1 cellular context compared by ENCODE assay signal in the genomic region with DNA sequence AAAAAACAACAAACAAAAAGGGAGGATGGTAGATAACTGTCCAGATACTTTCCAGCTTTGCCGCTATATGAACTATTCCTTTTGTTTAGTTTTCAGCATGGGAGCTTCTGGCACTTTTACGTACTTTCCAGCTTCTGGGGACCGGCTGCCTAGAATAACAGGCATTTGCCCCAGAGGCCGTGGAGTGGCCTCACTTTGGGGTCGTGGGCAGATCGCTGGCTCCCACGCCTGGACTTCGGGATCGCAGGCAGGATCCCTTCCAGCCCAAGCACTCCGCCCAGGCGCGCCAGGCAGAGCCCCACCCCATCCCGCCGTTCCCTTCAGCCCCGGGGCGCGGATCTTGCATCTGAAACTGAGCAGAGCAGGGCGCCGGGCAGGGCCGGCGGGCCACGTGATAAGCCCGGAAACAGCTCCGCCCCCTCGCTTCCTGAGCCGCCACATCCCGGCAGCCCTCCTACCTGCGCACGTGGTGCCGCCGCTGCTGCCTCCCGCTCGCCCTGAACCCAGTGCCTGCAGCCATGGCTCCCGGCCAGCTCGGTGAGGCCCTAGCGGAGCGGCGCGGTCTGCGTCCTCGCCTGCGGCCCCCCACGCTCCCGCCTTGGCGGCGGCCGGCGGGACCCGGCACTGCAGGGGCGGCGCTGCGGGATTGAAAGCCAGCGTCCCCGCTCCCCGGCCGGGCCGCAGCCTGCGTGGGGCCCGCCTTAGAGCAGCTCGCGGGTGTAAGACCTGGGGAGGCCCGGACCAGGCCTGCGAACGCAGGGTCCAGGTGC.
TF ChIP-seq lines count a peak whose summit lies in the region.

A gene (plus strand): TSS at position 435 of the 770 bp plus-strand sequence. CDS start 84 bp downstream, at position 519.

TF ChIP-seq in GM12878, 131 proteins besides CTCF, POLR2A, EP300 and RAD21 (continued from another document and continues in another):
- TF ChIP-seq, protein P1, sequence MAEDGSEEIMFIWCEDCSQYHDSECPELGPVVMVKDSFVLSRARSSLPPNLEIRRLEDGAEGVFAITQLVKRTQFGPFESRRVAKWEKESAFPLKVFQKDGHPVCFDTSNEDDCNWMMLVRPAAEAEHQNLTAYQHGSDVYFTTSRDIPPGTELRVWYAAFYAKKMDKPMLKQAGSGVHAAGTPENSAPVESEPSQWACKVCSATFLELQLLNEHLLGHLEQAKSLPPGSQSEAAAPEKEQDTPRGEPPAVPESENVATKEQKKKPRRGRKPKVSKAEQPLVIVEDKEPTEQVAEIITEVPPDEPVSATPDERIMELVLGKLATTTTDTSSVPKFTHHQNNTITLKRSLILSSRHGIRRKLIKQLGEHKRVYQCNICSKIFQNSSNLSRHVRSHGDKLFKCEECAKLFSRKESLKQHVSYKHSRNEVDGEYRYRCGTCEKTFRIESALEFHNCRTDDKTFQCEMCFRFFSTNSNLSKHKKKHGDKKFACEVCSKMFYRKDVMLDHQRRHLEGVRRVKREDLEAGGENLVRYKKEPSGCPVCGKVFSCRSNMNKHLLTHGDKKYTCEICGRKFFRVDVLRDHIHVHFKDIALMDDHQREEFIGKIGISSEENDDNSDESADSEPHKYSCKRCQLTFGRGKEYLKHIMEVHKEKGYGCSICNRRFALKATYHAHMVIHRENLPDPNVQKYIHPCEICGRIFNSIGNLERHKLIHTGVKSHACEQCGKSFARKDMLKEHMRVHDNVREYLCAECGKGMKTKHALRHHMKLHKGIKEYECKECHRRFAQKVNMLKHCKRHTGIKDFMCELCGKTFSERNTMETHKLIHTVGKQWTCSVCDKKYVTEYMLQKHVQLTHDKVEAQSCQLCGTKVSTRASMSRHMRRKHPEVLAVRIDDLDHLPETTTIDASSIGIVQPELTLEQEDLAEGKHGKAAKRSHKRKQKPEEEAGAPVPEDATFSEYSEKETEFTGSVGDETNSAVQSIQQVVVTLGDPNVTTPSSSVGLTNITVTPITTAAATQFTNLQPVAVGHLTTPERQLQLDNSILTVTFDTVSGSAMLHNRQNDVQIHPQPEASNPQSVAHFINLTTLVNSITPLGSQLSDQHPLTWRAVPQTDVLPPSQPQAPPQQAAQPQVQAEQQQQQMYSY (CRISPR knock-in tag; IDR thresholded peaks at IDR 0.05): no peak
- no peak for TF ChIP-seq MTA3 (IDR thresholded peaks at IDR 0.05; ENCODE audit: borderline replicate concordance, low read length)
- peak; percentile 68; the same call in 1 of the 2 replicates for TF ChIP-seq HDGF (IDR thresholded peaks at IDR 0.05)
- peak; percentile 89 for TF ChIP-seq IKZF1 (conservative IDR thresholded peaks at IDR 0.05)
- no peak for TF ChIP-seq JUND (IDR thresholded peaks at IDR 0.05; ENCODE audit: low read depth, low read length)
- no peak for TF ChIP-seq STAT3 (IDR thresholded peaks at IDR 0.05; ENCODE audit: low read depth, low read length)
- peak; percentile 67 for TF ChIP-seq ZNF384 (IDR thresholded peaks at IDR 0.05; ENCODE audit: borderline replicate concordance, low read depth, low read length)
- TF ChIP-seq, protein P2, sequence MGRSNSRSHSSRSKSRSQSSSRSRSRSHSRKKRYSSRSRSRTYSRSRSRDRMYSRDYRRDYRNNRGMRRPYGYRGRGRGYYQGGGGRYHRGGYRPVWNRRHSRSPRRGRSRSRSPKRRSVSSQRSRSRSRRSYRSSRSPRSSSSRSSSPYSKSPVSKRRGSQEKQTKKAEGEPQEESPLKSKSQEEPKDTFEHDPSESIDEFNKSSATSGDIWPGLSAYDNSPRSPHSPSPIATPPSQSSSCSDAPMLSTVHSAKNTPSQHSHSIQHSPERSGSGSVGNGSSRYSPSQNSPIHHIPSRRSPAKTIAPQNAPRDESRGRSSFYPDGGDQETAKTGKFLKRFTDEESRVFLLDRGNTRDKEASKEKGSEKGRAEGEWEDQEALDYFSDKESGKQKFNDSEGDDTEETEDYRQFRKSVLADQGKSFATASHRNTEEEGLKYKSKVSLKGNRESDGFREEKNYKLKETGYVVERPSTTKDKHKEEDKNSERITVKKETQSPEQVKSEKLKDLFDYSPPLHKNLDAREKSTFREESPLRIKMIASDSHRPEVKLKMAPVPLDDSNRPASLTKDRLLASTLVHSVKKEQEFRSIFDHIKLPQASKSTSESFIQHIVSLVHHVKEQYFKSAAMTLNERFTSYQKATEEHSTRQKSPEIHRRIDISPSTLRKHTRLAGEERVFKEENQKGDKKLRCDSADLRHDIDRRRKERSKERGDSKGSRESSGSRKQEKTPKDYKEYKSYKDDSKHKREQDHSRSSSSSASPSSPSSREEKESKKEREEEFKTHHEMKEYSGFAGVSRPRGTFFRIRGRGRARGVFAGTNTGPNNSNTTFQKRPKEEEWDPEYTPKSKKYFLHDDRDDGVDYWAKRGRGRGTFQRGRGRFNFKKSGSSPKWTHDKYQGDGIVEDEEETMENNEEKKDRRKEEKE (IDR thresholded peaks at IDR 0.05): 0 out of 2 replicates have a peak, but pooled peaks have one; percentile 70
- 0 out of 2 replicates have a peak, but pooled peaks have one; percentile 30 for TF ChIP-seq CHD2 (IDR thresholded peaks at IDR 0.05; ENCODE audit: borderline replicate concordance, low read depth, low read length)
- no peak for TF ChIP-seq PAX8 (IDR thresholded peaks at IDR 0.05)
- TF ChIP-seq HDAC2 (IDR thresholded peaks at IDR 0.05): no peak
- TF ChIP-seq, protein P3, sequence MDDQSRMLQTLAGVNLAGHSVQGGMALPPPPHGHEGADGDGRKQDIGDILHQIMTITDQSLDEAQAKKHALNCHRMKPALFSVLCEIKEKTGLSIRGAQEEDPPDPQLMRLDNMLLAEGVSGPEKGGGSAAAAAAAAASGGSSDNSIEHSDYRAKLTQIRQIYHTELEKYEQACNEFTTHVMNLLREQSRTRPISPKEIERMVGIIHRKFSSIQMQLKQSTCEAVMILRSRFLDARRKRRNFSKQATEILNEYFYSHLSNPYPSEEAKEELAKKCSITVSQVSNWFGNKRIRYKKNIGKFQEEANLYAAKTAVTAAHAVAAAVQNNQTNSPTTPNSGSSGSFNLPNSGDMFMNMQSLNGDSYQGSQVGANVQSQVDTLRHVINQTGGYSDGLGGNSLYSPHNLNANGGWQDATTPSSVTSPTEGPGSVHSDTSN (IDR thresholded peaks at IDR 0.05; ENCODE audit: insufficient replicate concordance, low read depth, low read length): no peak
- TF ChIP-seq CHD1 (IDR thresholded peaks at IDR 0.05; ENCODE audit: low read depth, low read length): no peak
- no peak for TF ChIP-seq ESRRA (IDR thresholded peaks at IDR 0.05; ENCODE audit: low read length)
- TF ChIP-seq KAT2A (conservative IDR thresholded peaks at IDR 0.05; ENCODE audit: control insufficient read depth, low read depth, low read length): no peak
- TF ChIP-seq, protein P4, sequence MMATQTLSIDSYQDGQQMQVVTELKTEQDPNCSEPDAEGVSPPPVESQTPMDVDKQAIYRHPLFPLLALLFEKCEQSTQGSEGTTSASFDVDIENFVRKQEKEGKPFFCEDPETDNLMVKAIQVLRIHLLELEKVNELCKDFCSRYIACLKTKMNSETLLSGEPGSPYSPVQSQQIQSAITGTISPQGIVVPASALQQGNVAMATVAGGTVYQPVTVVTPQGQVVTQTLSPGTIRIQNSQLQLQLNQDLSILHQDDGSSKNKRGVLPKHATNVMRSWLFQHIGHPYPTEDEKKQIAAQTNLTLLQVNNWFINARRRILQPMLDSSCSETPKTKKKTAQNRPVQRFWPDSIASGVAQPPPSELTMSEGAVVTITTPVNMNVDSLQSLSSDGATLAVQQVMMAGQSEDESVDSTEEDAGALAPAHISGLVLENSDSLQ (IDR thresholded peaks at IDR 0.05): no peak
- TF ChIP-seq ZNF274 (IDR thresholded peaks at IDR 0.05; ENCODE audit: insufficient read depth, insufficient read length): no peak
- no peak for TF ChIP-seq TBL1XR1 (IDR thresholded peaks at IDR 0.05; ENCODE audit: low read depth, low read length)
- TF ChIP-seq, protein P5, sequence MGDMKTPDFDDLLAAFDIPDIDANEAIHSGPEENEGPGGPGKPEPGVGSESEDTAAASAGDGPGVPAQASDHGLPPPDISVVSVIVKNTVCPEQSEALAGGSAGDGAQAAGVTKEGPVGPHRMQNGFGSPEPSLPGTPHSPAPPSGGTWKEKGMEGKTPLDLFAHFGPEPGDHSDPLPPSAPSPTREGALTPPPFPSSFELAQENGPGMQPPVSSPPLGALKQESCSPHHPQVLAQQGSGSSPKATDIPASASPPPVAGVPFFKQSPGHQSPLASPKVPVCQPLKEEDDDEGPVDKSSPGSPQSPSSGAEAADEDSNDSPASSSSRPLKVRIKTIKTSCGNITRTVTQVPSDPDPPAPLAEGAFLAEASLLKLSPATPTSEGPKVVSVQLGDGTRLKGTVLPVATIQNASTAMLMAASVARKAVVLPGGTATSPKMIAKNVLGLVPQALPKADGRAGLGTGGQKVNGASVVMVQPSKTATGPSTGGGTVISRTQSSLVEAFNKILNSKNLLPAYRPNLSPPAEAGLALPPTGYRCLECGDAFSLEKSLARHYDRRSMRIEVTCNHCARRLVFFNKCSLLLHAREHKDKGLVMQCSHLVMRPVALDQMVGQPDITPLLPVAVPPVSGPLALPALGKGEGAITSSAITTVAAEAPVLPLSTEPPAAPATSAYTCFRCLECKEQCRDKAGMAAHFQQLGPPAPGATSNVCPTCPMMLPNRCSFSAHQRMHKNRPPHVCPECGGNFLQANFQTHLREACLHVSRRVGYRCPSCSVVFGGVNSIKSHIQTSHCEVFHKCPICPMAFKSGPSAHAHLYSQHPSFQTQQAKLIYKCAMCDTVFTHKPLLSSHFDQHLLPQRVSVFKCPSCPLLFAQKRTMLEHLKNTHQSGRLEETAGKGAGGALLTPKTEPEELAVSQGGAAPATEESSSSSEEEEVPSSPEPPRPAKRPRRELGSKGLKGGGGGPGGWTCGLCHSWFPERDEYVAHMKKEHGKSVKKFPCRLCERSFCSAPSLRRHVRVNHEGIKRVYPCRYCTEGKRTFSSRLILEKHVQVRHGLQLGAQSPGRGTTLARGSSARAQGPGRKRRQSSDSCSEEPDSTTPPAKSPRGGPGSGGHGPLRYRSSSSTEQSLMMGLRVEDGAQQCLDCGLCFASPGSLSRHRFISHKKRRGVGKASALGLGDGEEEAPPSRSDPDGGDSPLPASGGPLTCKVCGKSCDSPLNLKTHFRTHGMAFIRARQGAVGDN (IDR thresholded peaks at IDR 0.05): peak; percentile 94
- TF ChIP-seq FOXK2 (IDR thresholded peaks at IDR 0.05): no peak; the same call in 1 of the 2 replicates
- no peak for TF ChIP-seq MTA2 (IDR thresholded peaks at IDR 0.05; ENCODE audit: low read depth)
- TF ChIP-seq, protein P6, sequence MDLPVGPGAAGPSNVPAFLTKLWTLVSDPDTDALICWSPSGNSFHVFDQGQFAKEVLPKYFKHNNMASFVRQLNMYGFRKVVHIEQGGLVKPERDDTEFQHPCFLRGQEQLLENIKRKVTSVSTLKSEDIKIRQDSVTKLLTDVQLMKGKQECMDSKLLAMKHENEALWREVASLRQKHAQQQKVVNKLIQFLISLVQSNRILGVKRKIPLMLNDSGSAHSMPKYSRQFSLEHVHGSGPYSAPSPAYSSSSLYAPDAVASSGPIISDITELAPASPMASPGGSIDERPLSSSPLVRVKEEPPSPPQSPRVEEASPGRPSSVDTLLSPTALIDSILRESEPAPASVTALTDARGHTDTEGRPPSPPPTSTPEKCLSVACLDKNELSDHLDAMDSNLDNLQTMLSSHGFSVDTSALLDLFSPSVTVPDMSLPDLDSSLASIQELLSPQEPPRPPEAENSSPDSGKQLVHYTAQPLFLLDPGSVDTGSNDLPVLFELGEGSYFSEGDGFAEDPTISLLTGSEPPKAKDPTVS (IDR thresholded peaks at IDR 0.05; ENCODE audit: low read depth, low read length): no peak
- peak; percentile 85 to 94 for TF ChIP-seq BHLHE40 (IDR thresholded peaks at IDR 0.05; ENCODE audit: borderline replicate concordance in 1 of 2, low read depth in 2 of 2, low read length in 1 of 2)
- TF ChIP-seq, protein P7, sequence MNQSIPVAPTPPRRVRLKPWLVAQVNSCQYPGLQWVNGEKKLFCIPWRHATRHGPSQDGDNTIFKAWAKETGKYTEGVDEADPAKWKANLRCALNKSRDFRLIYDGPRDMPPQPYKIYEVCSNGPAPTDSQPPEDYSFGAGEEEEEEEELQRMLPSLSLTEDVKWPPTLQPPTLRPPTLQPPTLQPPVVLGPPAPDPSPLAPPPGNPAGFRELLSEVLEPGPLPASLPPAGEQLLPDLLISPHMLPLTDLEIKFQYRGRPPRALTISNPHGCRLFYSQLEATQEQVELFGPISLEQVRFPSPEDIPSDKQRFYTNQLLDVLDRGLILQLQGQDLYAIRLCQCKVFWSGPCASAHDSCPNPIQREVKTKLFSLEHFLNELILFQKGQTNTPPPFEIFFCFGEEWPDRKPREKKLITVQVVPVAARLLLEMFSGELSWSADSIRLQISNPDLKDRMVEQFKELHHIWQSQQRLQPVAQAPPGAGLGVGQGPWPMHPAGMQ (IDR thresholded peaks at IDR 0.05; ENCODE audit: borderline replicate concordance): no peak
- TF ChIP-seq, protein P8, sequence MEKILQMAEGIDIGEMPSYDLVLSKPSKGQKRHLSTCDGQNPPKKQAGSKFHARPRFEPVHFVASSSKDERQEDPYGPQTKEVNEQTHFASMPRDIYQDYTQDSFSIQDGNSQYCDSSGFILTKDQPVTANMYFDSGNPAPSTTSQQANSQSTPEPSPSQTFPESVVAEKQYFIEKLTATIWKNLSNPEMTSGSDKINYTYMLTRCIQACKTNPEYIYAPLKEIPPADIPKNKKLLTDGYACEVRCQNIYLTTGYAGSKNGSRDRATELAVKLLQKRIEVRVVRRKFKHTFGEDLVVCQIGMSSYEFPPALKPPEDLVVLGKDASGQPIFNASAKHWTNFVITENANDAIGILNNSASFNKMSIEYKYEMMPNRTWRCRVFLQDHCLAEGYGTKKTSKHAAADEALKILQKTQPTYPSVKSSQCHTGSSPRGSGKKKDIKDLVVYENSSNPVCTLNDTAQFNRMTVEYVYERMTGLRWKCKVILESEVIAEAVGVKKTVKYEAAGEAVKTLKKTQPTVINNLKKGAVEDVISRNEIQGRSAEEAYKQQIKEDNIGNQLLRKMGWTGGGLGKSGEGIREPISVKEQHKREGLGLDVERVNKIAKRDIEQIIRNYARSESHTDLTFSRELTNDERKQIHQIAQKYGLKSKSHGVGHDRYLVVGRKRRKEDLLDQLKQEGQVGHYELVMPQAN (conservative IDR thresholded peaks at IDR 0.05): peak; percentile 98
- no peak; the same call in 1 of the 2 replicates for TF ChIP-seq CBX5 (IDR thresholded peaks at IDR 0.05; ENCODE audit: low read depth)
- TF ChIP-seq RUNX3 (IDR thresholded peaks at IDR 0.05; ENCODE audit: low read length): peak; percentile 17; the same call in 1 of the 2 replicates
- TF ChIP-seq, protein P9, sequence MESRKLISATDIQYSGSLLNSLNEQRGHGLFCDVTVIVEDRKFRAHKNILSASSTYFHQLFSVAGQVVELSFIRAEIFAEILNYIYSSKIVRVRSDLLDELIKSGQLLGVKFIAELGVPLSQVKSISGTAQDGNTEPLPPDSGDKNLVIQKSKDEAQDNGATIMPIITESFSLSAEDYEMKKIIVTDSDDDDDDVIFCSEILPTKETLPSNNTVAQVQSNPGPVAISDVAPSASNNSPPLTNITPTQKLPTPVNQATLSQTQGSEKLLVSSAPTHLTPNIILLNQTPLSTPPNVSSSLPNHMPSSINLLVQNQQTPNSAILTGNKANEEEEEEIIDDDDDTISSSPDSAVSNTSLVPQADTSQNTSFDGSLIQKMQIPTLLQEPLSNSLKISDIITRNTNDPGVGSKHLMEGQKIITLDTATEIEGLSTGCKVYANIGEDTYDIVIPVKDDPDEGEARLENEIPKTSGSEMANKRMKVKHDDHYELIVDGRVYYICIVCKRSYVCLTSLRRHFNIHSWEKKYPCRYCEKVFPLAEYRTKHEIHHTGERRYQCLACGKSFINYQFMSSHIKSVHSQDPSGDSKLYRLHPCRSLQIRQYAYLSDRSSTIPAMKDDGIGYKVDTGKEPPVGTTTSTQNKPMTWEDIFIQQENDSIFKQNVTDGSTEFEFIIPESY (IDR thresholded peaks at IDR 0.05): no peak
- no peak; the same call in 1 of the 2 replicates for TF ChIP-seq HCFC1 (IDR thresholded peaks at IDR 0.05; ENCODE audit: low read length)
- no peak for TF ChIP-seq NR2C2 (IDR thresholded peaks at IDR 0.05; ENCODE audit: borderline replicate concordance, control insufficient read depth, insufficient read length, low read depth)
